11 cellular contexts compared by ENCODE assay signal in the genomic region with DNA sequence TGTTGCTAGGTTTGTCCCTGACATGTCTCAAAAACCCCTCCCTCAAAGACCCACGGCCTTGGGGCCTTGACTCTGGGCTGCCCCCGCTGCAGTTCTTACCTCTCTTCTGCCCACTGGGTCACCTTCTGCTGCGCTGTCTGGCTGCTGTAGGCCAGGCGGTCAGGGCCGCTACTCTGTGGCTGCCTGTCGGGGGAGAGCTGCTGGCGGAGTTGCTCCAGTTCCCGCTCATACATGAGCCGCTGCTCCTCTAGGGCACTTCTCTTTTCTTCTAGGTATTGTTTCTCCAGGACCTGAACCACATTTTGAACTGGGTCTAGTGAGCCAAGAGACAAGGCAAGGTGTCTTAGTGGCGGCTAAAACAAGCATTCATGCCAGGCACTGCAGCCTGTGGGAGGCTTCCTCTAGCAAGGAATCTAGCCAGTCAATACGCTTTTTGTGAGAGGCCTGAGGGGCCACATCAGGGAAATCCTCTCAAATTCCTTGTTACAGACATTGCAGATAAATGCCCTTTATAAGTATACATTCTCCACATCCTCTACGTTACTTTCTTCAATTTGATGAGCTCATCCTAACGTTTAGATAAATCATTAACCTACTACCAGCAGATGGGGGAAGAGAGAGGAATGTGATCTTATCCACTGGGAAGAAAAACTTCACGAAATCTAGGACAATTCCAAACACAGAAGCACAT.
DNase-seq lines count a peak whose midpoint lies in the region; TF ChIP-seq lines count a peak whose summit lies in the region.
"Had no signal": no experiment of that assay in that cellular context is flagged by ENCODE, and none has a peak within 500 bp of the region (broad histone marks: within the 10 kb centered on the region; RNA-seq: fewer than 3 reads in every experiment).

No MANE protein-coding gene starts in this region.

- H3K4me3 Mint-ChIP-seq in H9, result no peak overlapping the region
- H3K4me3 Mint-ChIP-seq in progenitor cell of endocrine pancreas (ENCODE audit: low read depth), result no peak overlapping the region
- H3K4me3 Mint-ChIP-seq: activated CD4-positive, alpha-beta memory T cell treated with anti-CD3 and anti-CD28 coated beads, Interleukin-2, amount 10 ng/mL, durations not matched to agents 7 days and 5 days; activated naive CD4-positive, alpha-beta T cell treated with anti-CD3 and anti-CD28 coated beads, Interleukin-2, amount 10 ng/mL, durations not matched to agents 7 days and 5 days had no signal

- H3K9me3 ChIP-seq in H9 (ENCODE audit: control insufficient read depth, low read depth, low read length) (no peaks in the 10 kb centered on the region), suprapubic skin (no peaks in the 10 kb centered on the region)
- H3K9me3 ChIP-seq: gastroesophageal sphincter had no signal

- H2BK20ac ChIP-seq in H9 (ENCODE audit: low read depth, low read length, poor library complexity, severe bottlenecking), result no peak overlapping the region

- no peak overlapping the region for H3K4me3 ChIP-seq in foreskin fibroblast (ENCODE audit: low read depth in 1 of 2, low read length in 2 of 2)
- no peak overlapping the region for H3K4me3 ChIP-seq in suprapubic skin
- H3K4me3 ChIP-seq: gastroesophageal sphincter had no signal

- H2BK15ac ChIP-seq in H9 (ENCODE audit: low read depth, low read length), result peak overlapping the region; percentile 97; the same call in 1 of the 2 replicates

- H3K36me3 Mint-ChIP-seq in H9 (ENCODE audit: insufficient read depth in 1 of 3, low read depth in 3 of 3) (peaks cover 18 to 32% (median 32%) of the 10 kb centered on the region in 3 experiments; a peak in 6 of 7 replicates), progenitor cell of endocrine pancreas (ENCODE audit: insufficient read depth) (peaks cover 14% of the 10 kb centered on the region)
- H3K36me3 Mint-ChIP-seq: activated naive CD4-positive, alpha-beta T cell treated with anti-CD3 and anti-CD28 coated beads, Interleukin-2, amount 10 ng/mL, durations not matched to agents 7 days and 5 days had no signal

- no peak overlapping the region for H2BK12ac ChIP-seq in H9 (ENCODE audit: insufficient read length, low read depth, low read length)

- H2AFZ ChIP-seq in H9 (ENCODE audit: low read length), result no peak overlapping the region

- no peak for TF ChIP-seq CTCF in H9 (conservative IDR thresholded peaks at IDR 0.05)
- TF ChIP-seq CTCF in foreskin fibroblast (IDR thresholded peaks at IDR 0.05; ENCODE audit: low read depth, low read length), result no peak
- TF ChIP-seq CTCF in progenitor cell of endocrine pancreas (IDR thresholded peaks at IDR 0.05; ENCODE audit: unreplicated experiment), result no peak
- TF ChIP-seq CTCF in suprapubic skin (IDR thresholded peaks at IDR 0.05), result no peak

- no peak overlapping the region for H3K56ac ChIP-seq in H9 (ENCODE audit: insufficient read length, low read depth, low read length)

- H2BK120ac ChIP-seq in H9 (ENCODE audit: low read depth, low read length, poor library complexity, severe bottlenecking), result no peak overlapping the region

- H3K4me1 ChIP-seq in H9 (ENCODE audit: insufficient read depth, low read length), result peaks cover 7% of the 10 kb centered on the region; the same call in 1 of the 2 replicates
- H3K4me1 ChIP-seq in suprapubic skin, result no peaks in the 10 kb centered on the region
- H3K4me1 ChIP-seq: gastroesophageal sphincter had no signal

- no CpG with 5 or more reads among the region's 14 CpGs for WGBS in H9 (ENCODE audit: extremely low coverage, insufficient read length, low lambda C conversion rate)
- 90% methylated on average over 14 of the region's 14 CpGs for WGBS in suprapubic skin

- in situ Hi-C loops in G401 (cut with HindIII; ENCODE audit: low sequenced_read_pairs), result no loop called here

- no peak overlapping the region for H4K91ac ChIP-seq in H9 (ENCODE audit: insufficient read length, low read depth, low read length)

- no peak overlapping the region for H3K18ac ChIP-seq in H9 (ENCODE audit: insufficient read length, low read depth, low read length)

- H4K8ac ChIP-seq in H9 (replicated peaks; ENCODE audit: insufficient read length, low read depth, low read length), result no peak overlapping the region

- H4K20me1 ChIP-seq in H9 (ENCODE audit: control insufficient read depth, insufficient read depth, insufficient read length), result no peaks in the 10 kb centered on the region

- H2BK5ac ChIP-seq in H9 (ENCODE audit: insufficient read length, low read length), result no peak overlapping the region

- H3K4ac ChIP-seq in H9 (ENCODE audit: low read depth, low read length), result no peak overlapping the region

- H3K27ac Mint-ChIP-seq in H9 (peak overlapping the region in 2 of 3 experiments; percentile 14 to 76; a peak in 3 of 7 replicates), progenitor cell of endocrine pancreas (peak overlapping the region; percentile 71)
- H3K27ac Mint-ChIP-seq: activated CD4-positive, alpha-beta memory T cell treated with anti-CD3 and anti-CD28 coated beads, Interleukin-2, amount 10 ng/mL, durations not matched to agents 7 days and 5 days; activated naive CD4-positive, alpha-beta T cell treated with anti-CD3 and anti-CD28 coated beads, Interleukin-2, amount 10 ng/mL, durations not matched to agents 7 days and 5 days had no signal

- H3K36me3 ChIP-seq in suprapubic skin, result peaks cover 30% of the 10 kb centered on the region

- no peaks in the 10 kb centered on the region for H3K79me2 ChIP-seq in H9 (ENCODE audit: insufficient read depth, low read length)

- no peaks in the 10 kb centered on the region for H3K23me2 ChIP-seq in H9 (ENCODE audit: insufficient read length, low read depth, low read length, poor library complexity, severe bottlenecking)

- H3K9ac ChIP-seq in H9 (ENCODE audit: extremely low read depth, insufficient read length, low read length), result no peak overlapping the region

- no peak for TF ChIP-seq POLR2A in suprapubic skin (IDR thresholded peaks at IDR 0.05)

- H3K27me3 Mint-ChIP-seq in H9 (ENCODE audit: low read depth) (no peaks in the 10 kb centered on the region), progenitor cell of endocrine pancreas (no peaks in the 10 kb centered on the region)

- no peak for TF ChIP-seq EP300 in suprapubic skin (IDR thresholded peaks at IDR 0.05)

- no peak overlapping the region for H4K5ac ChIP-seq in H9 (ENCODE audit: insufficient read length, low read depth, low read length)

- H2AK5ac ChIP-seq in H9 (ENCODE audit: insufficient read length, low read length), result no peak overlapping the region

- H3K4me1 Mint-ChIP-seq in H9 (peaks cover 6 to 7% of the 10 kb centered on the region in 2 experiments), progenitor cell of endocrine pancreas (ENCODE audit: low read depth) (peaks cover 5% of the 10 kb centered on the region)
- H3K4me1 Mint-ChIP-seq: activated CD4-positive, alpha-beta memory T cell treated with anti-CD3 and anti-CD28 coated beads, Interleukin-2, amount 10 ng/mL, durations not matched to agents 7 days and 5 days; activated naive CD4-positive, alpha-beta T cell treated with anti-CD3 and anti-CD28 coated beads, Interleukin-2, amount 10 ng/mL, durations not matched to agents 7 days and 5 days had no signal

- no peak overlapping the region for H3K14ac ChIP-seq in H9 (ENCODE audit: insufficient read depth, low read length)

- no peaks in the 10 kb centered on the region for H3K79me1 ChIP-seq in H9 (ENCODE audit: insufficient read depth, low read depth, low read length, poor library complexity, severe bottlenecking)

- no peak overlapping the region for H3K4me2 ChIP-seq in H9 (ENCODE audit: insufficient read depth, insufficient read length, low read length)

- H3T11ph ChIP-seq in H9 (ENCODE audit: low read length), result no peak overlapping the region

- H3K27me3 ChIP-seq in H9 (ENCODE audit: insufficient read depth, low read length), result no peaks in the 10 kb centered on the region
- H3K27me3 ChIP-seq in suprapubic skin, result no peaks in the 10 kb centered on the region
- H3K27me3 ChIP-seq: gastroesophageal sphincter had no signal

- H3K27ac ChIP-seq in H9 (ENCODE audit: insufficient read length, low read depth, low read length), result no peak overlapping the region
- no peak overlapping the region for H3K27ac ChIP-seq in suprapubic skin
- H3K27ac ChIP-seq: gastroesophageal sphincter had no signal

- no peak overlapping the region for H3K23ac ChIP-seq in H9 (ENCODE audit: insufficient read length, low read depth, low read length)

- H3K9me3 Mint-ChIP-seq in H9, result no peaks in the 10 kb centered on the region; a peak in 1 of 5 replicates
- no peaks in the 10 kb centered on the region for H3K9me3 Mint-ChIP-seq in progenitor cell of endocrine pancreas (ENCODE audit: low read depth)
- H3K9me3 Mint-ChIP-seq: activated CD4-positive, alpha-beta memory T cell treated with anti-CD3 and anti-CD28 coated beads, Interleukin-2, amount 10 ng/mL, durations not matched to agents 7 days and 5 days; activated naive CD4-positive, alpha-beta T cell treated with anti-CD3 and anti-CD28 coated beads, Interleukin-2, amount 10 ng/mL, durations not matched to agents 7 days and 5 days had no signal

- no peak for DNase-seq in H9
- DNase-seq in RPMI8226, result peak; percentile 41
- peak; percentile 21 to 48 for DNase-seq in foreskin fibroblast
- DNase-seq in progenitor cell of endocrine pancreas (ENCODE audit: low spot score, unreplicated experiment), result no peak
- DNase-seq in DMS114 treated with DMSO at 0.1 percent for 48 hours (lab: John Stamatoyannopoulos, UW; ENCODE audit: unreplicated experiment), result no peak
- DNase-seq in G401 (ENCODE audit: low spot score), result no peak
- DNase-seq in suprapubic skin (ENCODE audit: low spot score in 2 of 2), result no peak
- DNase-seq: activated CD4-positive, alpha-beta memory T cell treated with anti-CD3 and anti-CD28 coated beads, Interleukin-2, amount 10 ng/mL, durations not matched to agents 7 days and 5 days; activated naive CD4-positive, alpha-beta T cell treated with anti-CD3 and anti-CD28 coated beads, Interleukin-2, amount 10 ng/mL, durations not matched to agents 7 days and 5 days; NCI-H1436 treated with DMSO at 0.1 percent for 48 hours had no signal

Comparison
In these comparisons a context has a peak if more than half of its experiments do, and no peak if none do; other contexts are left out.
1. DNase-seq: peak in RPMI8226 (single experiment) and foreskin fibroblast (2 of 2); none in H9 (single experiment), progenitor cell of endocrine pancreas (single experiment), DMS114 treated with DMSO at 0.1 percent for 48 hours (single experiment), G401 (single experiment) and suprapubic skin (0 of 2).